12 cellular contexts compared by ENCODE assay signal in the genomic region with DNA sequence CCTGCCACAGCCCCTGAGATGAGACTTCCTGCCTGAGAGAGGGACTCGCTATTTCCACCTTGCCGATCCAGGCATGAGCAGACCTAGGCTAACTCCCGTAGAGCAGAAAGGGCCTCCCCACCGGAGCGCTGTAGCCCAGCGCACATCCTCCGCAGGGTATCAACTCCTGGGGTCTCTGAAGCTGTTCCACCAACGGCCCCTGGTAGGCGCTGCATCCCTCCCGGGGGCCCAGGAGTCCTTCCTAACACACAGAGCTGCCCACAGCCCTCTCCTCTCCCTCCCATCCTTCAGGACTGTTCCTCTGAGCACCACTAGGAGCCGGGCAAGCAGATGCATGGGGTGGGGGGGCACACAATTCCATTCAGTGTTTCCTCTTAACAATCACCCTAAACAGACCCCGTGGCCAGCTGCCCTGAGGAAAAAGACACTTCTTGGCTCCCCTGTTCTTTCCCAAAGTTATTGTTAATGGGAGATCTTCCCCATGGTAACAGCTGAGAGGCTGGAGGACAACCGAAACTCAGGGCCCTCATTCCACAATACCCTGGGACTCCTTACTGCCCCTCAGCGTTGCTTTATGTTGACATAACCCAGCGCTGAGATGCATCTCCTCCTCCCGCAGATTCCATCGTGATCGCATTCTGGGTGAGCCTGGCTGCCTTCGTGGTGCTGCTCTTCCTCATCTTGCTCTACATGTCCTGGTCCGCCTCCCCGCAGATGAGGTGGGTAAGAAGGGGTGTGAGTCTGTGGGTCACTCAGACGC. TPM values are rescaled to one million over a fixed set of nuclear protein-coding genes. Genes with fewer than 3 reads are reported as not detected.
DNase-seq lines count a peak whose midpoint lies in the region; FAIRE-seq and TF ChIP-seq lines count a peak whose summit lies in the region.
"Had no signal": no experiment of that assay in that cellular context is flagged by ENCODE, and none has a peak within 500 bp of the region (broad histone marks: within the 10 kb centered on the region; RNA-seq: fewer than 3 reads in every experiment).

No MANE protein-coding gene starts in this region.

- DNase-seq in MM.1S: no peak
- peak; percentile 25 for DNase-seq in endothelial cell of umbilical vein (ENCODE audit: low read depth, low spot score)
- DNase-seq in mesenteric fat pad (ENCODE audit: low spot score): peak; percentile 77
- DNase-seq in NCI-H1092 (lab: John Stamatoyannopoulos, UW): no peak
- DNase-seq in central memory CD4-positive, alpha-beta T cell: no peak
- no peak for DNase-seq in activated naive CD4-positive, alpha-beta T cell (lab: John Stamatoyannopoulos, UW)
- no peak for DNase-seq in activated CD4-positive, alpha-beta memory T cell treated with anti-CD3 and anti-CD28 coated beads for 36 hours
- DNase-seq: CD8-positive, alpha-beta T cell; effector CD4-positive, alpha-beta T cell; SHP77 treated with DMSO at 0.1 percent for 48 hours had no signal

- H3K9me3 Mint-ChIP-seq in activated CD4-positive, alpha-beta memory T cell treated with anti-CD3 and anti-CD28 coated beads for 36 hours: no peaks in the 10 kb centered on the region
- H3K9me3 Mint-ChIP-seq: CD8-positive, alpha-beta T cell had no signal

- H3K4me1 ChIP-seq in BLaER1 (peaks cover 15% of the 10 kb centered on the region), MM.1S (ENCODE audit: low read length) (no peaks in the 10 kb centered on the region), endothelial cell of umbilical vein (ENCODE audit: control insufficient read depth, extremely low read depth, insufficient read depth, low read length) (no peaks in the 10 kb centered on the region)

- peaks cover 4% of the 10 kb centered on the region for H3K4me1 Mint-ChIP-seq in activated CD4-positive, alpha-beta memory T cell treated with anti-CD3 and anti-CD28 coated beads for 36 hours (ENCODE audit: low read depth)

- H3K36me3 Mint-ChIP-seq in activated CD4-positive, alpha-beta memory T cell treated with anti-CD3 and anti-CD28 coated beads for 36 hours: peaks cover 20% of the 10 kb centered on the region

- no TSS peak for BruUV-seq in endothelial cell of umbilical vein (replicated peaks; lab: Mats Ljungman, UMichigan)

- H3K9me1 ChIP-seq in endothelial cell of umbilical vein (replicated peaks; ENCODE audit: control insufficient read depth, extremely low read depth, insufficient read depth, low read length): no peaks in the 10 kb centered on the region

- H3K27me3 ChIP-seq in BLaER1 (no peaks in the 10 kb centered on the region), MM.1S (replicated peaks; ENCODE audit: insufficient read depth, low read length) (no peaks in the 10 kb centered on the region), endothelial cell of umbilical vein (ENCODE audit: control insufficient read depth in 2 of 2, insufficient read depth in 2 of 2, low read length in 2 of 2) (no peaks in the 10 kb centered on the region)

- POLR2A ChIA-PET in endothelial cell of umbilical vein (lab: Charles Lee): no interaction called here
- POLR2A ChIA-PET in activated CD4-positive, alpha-beta memory T cell treated with anti-CD3 and anti-CD28 coated beads for 36 hours (lab: Charles Lee): interaction anchor here (0.6 kb wide), 1 partner anchor 934 kb away, joined by 3 read pairs; no protein-coding TSS in a partner anchor

- TF ChIP-seq CTCF in MM.1S (IDR thresholded peaks at IDR 0.05; ENCODE audit: low read length) (peak; percentile 12; the same call in 1 of the 2 replicates), endothelial cell of umbilical vein (IDR thresholded peaks at IDR 0.05; ENCODE audit: extremely low read depth in 1 of 2, insufficient read depth in 1 of 2, low read depth in 1 of 2, low read length in 2 of 2) (peak; percentile 37 to 45)

- peaks cover 1% of the 10 kb centered on the region; the same call in 1 of the 2 replicates for H4K20me1 ChIP-seq in BLaER1
- no peaks in the 10 kb centered on the region for H4K20me1 ChIP-seq in MM.1S (ENCODE audit: insufficient read depth, low read length)
- H4K20me1 ChIP-seq in endothelial cell of umbilical vein (replicated peaks; ENCODE audit: control insufficient read depth, extremely low read depth, insufficient read depth, low read length): no peaks in the 10 kb centered on the region

- H3K4me2 ChIP-seq in BLaER1 (peak overlapping the region; percentile 62), MM.1S (ENCODE audit: low read depth, low read length) (no peak overlapping the region), endothelial cell of umbilical vein (ENCODE audit: insufficient read depth, low read length) (no peak overlapping the region)

- no peak for TF ChIP-seq POLR2A in endothelial cell of umbilical vein (IDR thresholded peaks at IDR 0.05; ENCODE audit: low read depth, low read length)

- no peak overlapping the region for H3K4me3 Mint-ChIP-seq in activated CD4-positive, alpha-beta memory T cell treated with anti-CD3 and anti-CD28 coated beads for 36 hours
- H3K4me3 Mint-ChIP-seq: CD8-positive, alpha-beta T cell had no signal

- H3K9me3 ChIP-seq in BLaER1 (no peaks in the 10 kb centered on the region), MM.1S (replicated peaks; ENCODE audit: insufficient read depth, low read length) (no peaks in the 10 kb centered on the region), endothelial cell of umbilical vein (replicated peaks; ENCODE audit: control insufficient read depth, insufficient read depth, low read length) (no peaks in the 10 kb centered on the region)

- H3K9ac ChIP-seq in BLaER1: peak overlapping the region; percentile 36
- no peak overlapping the region for H3K9ac ChIP-seq in MM.1S (ENCODE audit: low read length)
- no peak overlapping the region for H3K9ac ChIP-seq in endothelial cell of umbilical vein (replicated peaks; ENCODE audit: extremely low read depth, insufficient read depth, low read length)

- no peak overlapping the region for H2AFZ ChIP-seq in MM.1S (ENCODE audit: low read length)
- H2AFZ ChIP-seq in endothelial cell of umbilical vein (ENCODE audit: low read depth, low read length): no peak overlapping the region

- H3K27ac ChIP-seq in BLaER1 (peak overlapping the region; percentile 45), MM.1S (ENCODE audit: low read length) (no peak overlapping the region), endothelial cell of umbilical vein (ENCODE audit: insufficient read depth, low read depth, low read length) (no peak overlapping the region)

- no peak overlapping the region for H3K27ac Mint-ChIP-seq in activated CD4-positive, alpha-beta memory T cell treated with anti-CD3 and anti-CD28 coated beads for 36 hours
- H3K27ac Mint-ChIP-seq: CD8-positive, alpha-beta T cell had no signal

- H3K4me3 ChIP-seq in BLaER1 (no peak overlapping the region), MM.1S (ENCODE audit: low read length) (no peak overlapping the region), endothelial cell of umbilical vein (replicated peaks in 1 of 3; ENCODE audit: insufficient read depth in 1 of 3, low read depth in 1 of 3, low read length in 3 of 3) (no peak overlapping the region)

- no peaks in the 10 kb centered on the region for H3K79me2 ChIP-seq in MM.1S (ENCODE audit: low read length)
- no peaks in the 10 kb centered on the region for H3K79me2 ChIP-seq in endothelial cell of umbilical vein (ENCODE audit: control insufficient read depth, insufficient read depth, low read length)

- no peaks in the 10 kb centered on the region for H3F3A ChIP-seq in MM.1S (ENCODE audit: insufficient read depth, low read length)

- intact Hi-C loops in endothelial cell of umbilical vein (cut with micrococcal nuclease): loop anchor here (5.0 kb wide), 1 partner anchor 296 kb away; no protein-coding TSS in a partner anchor
- intact Hi-C loops in activated CD4-positive, alpha-beta memory T cell treated with anti-CD3 and anti-CD28 coated beads for 36 hours (cut with micrococcal nuclease): no loop called here

- no peaks in the 10 kb centered on the region for H3K9me2 ChIP-seq in MM.1S (replicated peaks; ENCODE audit: insufficient read depth, low read length)

- H3K27me3 Mint-ChIP-seq in activated CD4-positive, alpha-beta memory T cell treated with anti-CD3 and anti-CD28 coated beads for 36 hours: no peaks in the 10 kb centered on the region

- dilution Hi-C loops in endothelial cell of umbilical vein (cut with MboI; ENCODE audit: extremely low pct_ligation_motif_present, low sequenced_read_pairs): no loop called here

- CTCF ChIA-PET in endothelial cell of umbilical vein (lab: Charles Lee): interaction anchor here (0.9 to 1.5 kb wide), 5 partner anchors 9 to 295 kb away, joined by 3 to 13 read pairs (median 4); no protein-coding TSS in a partner anchor
- CTCF ChIA-PET in activated CD4-positive, alpha-beta memory T cell treated with anti-CD3 and anti-CD28 coated beads for 36 hours (lab: Charles Lee): no interaction called here

- H3K36me3 ChIP-seq in BLaER1: peaks cover 49% of the 10 kb centered on the region
- no peaks in the 10 kb centered on the region for H3K36me3 ChIP-seq in MM.1S (replicated peaks; ENCODE audit: insufficient read depth, low read length)
- peaks cover 0 to 2% of the 10 kb centered on the region in 2 experiments for H3K36me3 ChIP-seq in endothelial cell of umbilical vein (ENCODE audit: control insufficient read depth in 2 of 2, extremely low read depth in 1 of 2, insufficient read depth in 2 of 2, low read length in 2 of 2)

- FAIRE-seq in endothelial cell of umbilical vein (lab: Jason Lieb, UNC): no peak

RNA-seq across cellular contexts. Expression of a gene that starts 7.5 kb away (rescaled TPM):
- total RNA-seq in endothelial cell of umbilical vein: not detected in 2 replicates
- not detected in 2 replicates for polyA plus RNA-seq in endothelial cell of umbilical vein
- not detected in 2 replicates for polyA plus RNA-seq in endothelial cell of umbilical vein (2011; cell fraction: cytosol; rRNA removed)
- polyA plus RNA-seq in endothelial cell of umbilical vein (2011; cell fraction: nucleus; rRNA removed): not detected in 2 replicates
- polyA plus RNA-seq in endothelial cell of umbilical vein (2012): not detected in 2 replicates
- not detected in 2 replicates for polyA minus RNA-seq in endothelial cell of umbilical vein
- not detected for polyA minus RNA-seq in endothelial cell of umbilical vein (2011; cell fraction: cytosol; rRNA and poly(A)+ RNA removed)
- polyA minus RNA-seq in endothelial cell of umbilical vein (2011; cell fraction: nucleus; rRNA and poly(A)+ RNA removed): not detected in 2 replicates
- 149 TPM for total RNA-seq in mesenteric fat pad
- not detected for total RNA-seq in activated CD4-positive, alpha-beta memory T cell treated with anti-CD3 and anti-CD28 coated beads for 36 hours
- total RNA-seq: CD8-positive, alpha-beta T cell; mucosa of gallbladder had no signal

RNA-seq across cellular contexts. Expression of a gene that starts 27.4 kb away (rescaled TPM):
- total RNA-seq in endothelial cell of umbilical vein (19.4 and 19.7 TPM in 2 replicates), mesenteric fat pad (5.4 TPM)
- 6.3 and 7.9 TPM in 2 replicates for polyA plus RNA-seq in endothelial cell of umbilical vein
- 10.1 and 10.7 TPM in 2 replicates for polyA plus RNA-seq in endothelial cell of umbilical vein (2011; cell fraction: cytosol; rRNA removed)
- 2.2 and 4.7 TPM in 2 replicates for polyA plus RNA-seq in endothelial cell of umbilical vein (2011; cell fraction: nucleus; rRNA removed)
- 10.7 and 15.0 TPM in 2 replicates for polyA plus RNA-seq in endothelial cell of umbilical vein (2012)
- polyA minus RNA-seq in endothelial cell of umbilical vein: 2.2 and 4.8 TPM in 2 replicates
- 6.6 TPM for polyA minus RNA-seq in endothelial cell of umbilical vein (2011; cell fraction: cytosol; rRNA and poly(A)+ RNA removed)
- 0.96 and 1.1 TPM in 2 replicates for polyA minus RNA-seq in endothelial cell of umbilical vein (2011; cell fraction: nucleus; rRNA and poly(A)+ RNA removed)
- 10 to 100 TPM; 34.2 to 36.1 TPM for total RNA-seq in activated CD4-positive, alpha-beta memory T cell treated with anti-CD3 and anti-CD28 coated beads for 36 hours

Comparison
In these comparisons a context has a peak if more than half of its experiments do, and no peak if none do; other contexts are left out.
1. DNase-seq: peak in endothelial cell of umbilical vein (single experiment) and mesenteric fat pad (single experiment); none in MM.1S (single experiment), NCI-H1092 (single experiment), central memory CD4-positive, alpha-beta T cell (single experiment), activated naive CD4-positive, alpha-beta T cell (0 of 4) and activated CD4-positive, alpha-beta memory T cell treated with anti-CD3 and anti-CD28 coated beads for 36 hours (single experiment).
2. RNA of a gene that starts 7.5 kb away (total RNA-seq): 149 TPM in mesenteric fat pad (single experiment); not detected in endothelial cell of umbilical vein and not detected in activated CD4-positive, alpha-beta memory T cell treated with anti-CD3 and anti-CD28 coated beads for 36 hours; every median in the first group is over 100 times any median in the second.